1 cellular context compared by ENCODE assay signal in the genomic region with DNA sequence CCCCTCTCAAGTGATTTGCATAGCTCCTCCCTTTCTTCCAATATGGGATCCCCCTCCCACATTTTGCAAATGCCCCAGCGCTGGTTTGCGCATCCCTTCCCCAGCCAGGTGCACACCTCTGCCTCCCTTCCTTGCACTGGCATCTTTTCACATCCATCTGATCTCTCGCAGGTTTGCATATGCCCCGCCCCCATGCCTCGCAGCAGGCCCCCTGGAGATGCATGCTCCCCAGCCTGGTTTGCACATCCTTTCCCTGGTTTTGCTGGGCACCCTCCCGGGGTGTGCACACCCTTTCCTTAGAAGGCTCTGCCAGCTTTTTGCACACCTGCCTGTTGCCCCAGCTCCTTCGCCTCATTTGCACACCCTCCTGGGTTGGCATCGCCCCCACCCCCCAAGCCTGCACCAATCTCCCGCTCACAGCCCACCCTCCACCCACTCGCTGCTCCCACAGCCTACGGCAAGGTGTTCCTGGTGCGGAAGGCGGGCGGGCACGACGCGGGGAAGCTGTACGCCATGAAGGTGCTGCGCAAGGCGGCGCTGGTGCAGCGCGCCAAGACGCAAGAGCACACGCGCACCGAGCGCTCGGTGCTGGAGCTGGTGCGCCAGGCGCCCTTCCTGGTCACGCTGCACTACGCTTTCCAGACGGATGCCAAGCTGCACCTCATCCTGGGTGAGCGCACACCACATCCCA.
A peak's percentile ranks its signal among the peaks of the same experiment; 100 is the strongest.
TF ChIP-seq lines count a peak whose summit lies in the region.

No MANE protein-coding gene starts in this region.

TF ChIP-seq in H1, 55 proteins besides CTCF, POLR2A, EP300 and RAD21:
- 0 out of 4 replicates have a peak, but pooled peaks of 1 of the 2 experiments have one; percentile 31 for TF ChIP-seq HDAC2 (IDR thresholded peaks at IDR 0.05; ENCODE audit: borderline replicate concordance in 1 of 2, low read depth in 2 of 2, low read length in 2 of 2)
- peak; percentile 51 for TF ChIP-seq SAP30 (IDR thresholded peaks at IDR 0.05; ENCODE audit: insufficient read depth, insufficient replicate concordance, low read length)
- no peak for TF ChIP-seq RBBP5 (IDR thresholded peaks at IDR 0.05; ENCODE audit: borderline replicate concordance, low read depth, low read length)
- no peak for TF ChIP-seq SIRT6 (IDR thresholded peaks at IDR 0.05; ENCODE audit: low read length)
